22 cellular contexts compared by ENCODE assay signal in genomic region chr4:8364141-8364540, GRCh38.
DNase-seq lines count a peak whose midpoint lies in the region; ATAC-seq and TF ChIP-seq lines count a peak whose summit lies in the region.
"Had no signal": no experiment of that assay in that cellular context is flagged by ENCODE, and none has a peak within 500 bp of the region (broad histone marks: within the 10 kb centered on the region; RNA-seq: fewer than 3 reads in every experiment).

No MANE protein-coding gene starts in this region.

- peaks cover 0 to 5% of the 10 kb centered on the region in 2 donors for H3K4me1 ChIP-seq in right atrium auricular region
- peaks cover 0 to 21% (median 0%) of the 10 kb centered on the region in 12 donors for H3K4me1 ChIP-seq in heart left ventricle
- peaks cover 45 to 52% of the 10 kb centered on the region in 2 donors for H3K4me1 ChIP-seq in thyroid gland
- H3K4me1 ChIP-seq in effector memory CD4-positive, alpha-beta T cell (ENCODE audit: control insufficient read depth, insufficient read depth, low read length, poor library complexity, severe bottlenecking) = no peaks in the 10 kb centered on the region
- H3K4me1 ChIP-seq: Peyer's patch had no signal

- H3K27ac ChIP-seq in right atrium auricular region (no peak overlapping the region), heart left ventricle (no peak overlapping the region), thyroid gland (peak overlapping the region; percentile 73 to 88 (median 86))
- no peak overlapping the region for H3K27ac ChIP-seq in effector memory CD4-positive, alpha-beta T cell (ENCODE audit: insufficient read depth, low read length, poor library complexity, severe bottlenecking)
- H3K27ac ChIP-seq: BLaER1, Peyer's patch had no signal

- H3K27me3 ChIP-seq in right atrium auricular region (no peaks in the 10 kb centered on the region), heart left ventricle (no peaks in the 10 kb centered on the region), thyroid gland (no peaks in the 10 kb centered on the region)
- no peaks in the 10 kb centered on the region for H3K27me3 ChIP-seq in effector memory CD4-positive, alpha-beta T cell (replicated peaks; ENCODE audit: control insufficient read depth, insufficient read depth, low read length, poor library complexity, severe bottlenecking)
- H3K27me3 ChIP-seq: BLaER1, Peyer's patch had no signal

- H3K4me3 ChIP-seq in right atrium auricular region (no peak overlapping the region), heart left ventricle (no peak overlapping the region), thyroid gland (replicated peaks in 1 of 3) (no peak overlapping the region)
- no peak overlapping the region for H3K4me3 ChIP-seq in effector memory CD4-positive, alpha-beta T cell (ENCODE audit: insufficient read depth, low read depth, low read length, poor library complexity, severe bottlenecking)
- H3K4me3 ChIP-seq: BLaER1, HAP-1, Peyer's patch had no signal

- ATAC-seq in Right ventricle myocardium superior (ENCODE audit: poor library complexity) (peak; percentile 76), heart left ventricle (peak in 3 of 4 donors; percentile 23 to 35 (median 31)), GM21786 (IDR thresholded peaks at IDR 0.05; ENCODE audit: unreplicated experiment) (no peak), GM18517 (IDR thresholded peaks at IDR 0.05; ENCODE audit: unreplicated experiment) (no peak)

- DNase-seq in Right ventricle myocardium superior (no peak), right atrium auricular region (ENCODE audit: low spot score) (no peak), heart left ventricle (peak in 2 of 5 donors; percentile 9 to 25), myocyte (ENCODE audit: low read depth) (peak; percentile 45), thyroid gland (peak; percentile 79 to 80)
- DNase-seq in effector memory CD4-positive, alpha-beta T cell = no peak
- DNase-seq: CD4-positive, alpha-beta T cell; COR-L47; GOT3; HFFc6; KG1; MM.1S; NCI-H1694; NCI-H2029 treated with DMSO at 0.1 percent for 48 hours; NCI-H446 treated with DMSO at 0.1 percent for 48 hours; NCI-H526; SK-N-SH had no signal

- 57 to 84% (median 68%) methylated on average over 7 of the region's 7 CpGs for WGBS in heart left ventricle, 4 donors
- WGBS in thyroid gland, 2 donors = 32 to 53% methylated on average over 6 to 7 of the region's 7 CpGs

- TF ChIP-seq POLR2A in heart left ventricle (IDR thresholded peaks at IDR 0.05) = no peak
- no peak for TF ChIP-seq POLR2A in thyroid gland (IDR thresholded peaks at IDR 0.05)

- no peaks in the 10 kb centered on the region for H3K9me3 ChIP-seq in right atrium auricular region
- peaks cover 0 to 11% (median 0%) of the 10 kb centered on the region in 12 donors for H3K9me3 ChIP-seq in heart left ventricle
- H3K9me3 ChIP-seq in thyroid gland = no peaks in the 10 kb centered on the region
- no peaks in the 10 kb centered on the region for H3K9me3 ChIP-seq in effector memory CD4-positive, alpha-beta T cell (ENCODE audit: control insufficient read depth, low read length)
- H3K9me3 ChIP-seq: HAP-1, Peyer's patch had no signal

- H3K36me3 ChIP-seq in right atrium auricular region (peaks cover 21% of the 10 kb centered on the region), heart left ventricle (peaks cover 0 to 26% (median 20%) of the 10 kb centered on the region in 9 donors), thyroid gland (no peaks in the 10 kb centered on the region)
- H3K36me3 ChIP-seq in effector memory CD4-positive, alpha-beta T cell (ENCODE audit: control insufficient read depth, insufficient read depth, low read length) = peaks cover 5% of the 10 kb centered on the region
- H3K36me3 ChIP-seq: HAP-1 had no signal

- intact Hi-C loops in Right ventricle myocardium superior (cut with DNase I) (no loop called here), heart left ventricle (cut with DNase I) (no loop called here), thyroid gland (cut with DNase I) (no loop called here)

- TF ChIP-seq CTCF in right atrium auricular region (IDR thresholded peaks at IDR 0.05) = no peak
- no peak for TF ChIP-seq CTCF in heart left ventricle (IDR thresholded peaks at IDR 0.05)
- TF ChIP-seq CTCF in thyroid gland (IDR thresholded peaks at IDR 0.05) = no peak

Comparison
In these comparisons a context has a peak if more than half of its experiments do, and no peak if none do; other contexts are left out.
1. ATAC-seq: peak in Right ventricle myocardium superior (single experiment) and heart left ventricle (3 of 4); none in GM21786 (single experiment) and GM18517 (single experiment).
2. DNase-seq: peak in myocyte (single experiment) and thyroid gland (2 of 2); none in Right ventricle myocardium superior (single experiment), right atrium auricular region (single experiment) and effector memory CD4-positive, alpha-beta T cell (0 of 3).
3. H3K27ac ChIP-seq: peak in thyroid gland (3 of 3); none in right atrium auricular region (0 of 2), heart left ventricle (0 of 12) and effector memory CD4-positive, alpha-beta T cell (single experiment).